In genomic region chr10:14556285-14556956, GRCh38 we compare ENCODE assay signal across 8 cellular contexts.
DNase-seq lines count a peak whose midpoint lies in the region; ATAC-seq and TF ChIP-seq lines count a peak whose summit lies in the region.

No MANE protein-coding gene starts in this region.

- H3K4me3 ChIP-seq in heart left ventricle = no peak overlapping the region

- H3K36me3 ChIP-seq in heart left ventricle = no peaks in the 10 kb centered on the region

- H3K4me1 Mint-ChIP-seq in activated T-cell treated with anti-CD3 and anti-CD28 coated beads, Interleukin-2, amount 50 U/mL, for 72 hours (ENCODE audit: low read depth) = peaks cover 94% of the 10 kb centered on the region

- no peaks in the 10 kb centered on the region for H3K9me3 Mint-ChIP-seq in activated T-cell treated with anti-CD3 and anti-CD28 coated beads, Interleukin-2, amount 50 U/mL, for 72 hours

- ATAC-seq in heart left ventricle (peak in 3 of 4 donors; percentile 39 to 67 (median 47)), HG03060 (IDR thresholded peaks at IDR 0.05; ENCODE audit: low read depth, unreplicated experiment) (peak; percentile 54), left colon (peak; percentile 38)
- peak in 1 of 2 donors; percentile 45 for ATAC-seq in activated T-cell treated with anti-CD3 and anti-CD28 coated beads, Interleukin-2, amount 50 U/mL, for 72 hours (replicated peaks in 1 of 2)

- peaks cover 0 to 81% (median 0%) of the 10 kb centered on the region in 12 donors for H3K4me1 ChIP-seq in heart left ventricle

- peak overlapping the region; percentile 57 to 63 for H3K4me3 Mint-ChIP-seq in activated T-cell treated with anti-CD3 and anti-CD28 coated beads, Interleukin-2, amount 50 U/mL, for 72 hours

- H3K36me3 Mint-ChIP-seq in activated T-cell treated with anti-CD3 and anti-CD28 coated beads, Interleukin-2, amount 50 U/mL, for 72 hours (ENCODE audit: insufficient read depth in 2 of 2) = peaks cover 18 to 36% of the 10 kb centered on the region in 2 donors

- intact Hi-C loops in heart left ventricle (cut with DNase I) = no loop called here
- intact Hi-C loops in cardiac septum (cut with DNase I) = no loop called here
- intact Hi-C loops in left colon (cut with DNase I, micrococcal nuclease) = no loop called here

- H3K27me3 Mint-ChIP-seq in activated T-cell treated with anti-CD3 and anti-CD28 coated beads, Interleukin-2, amount 50 U/mL, for 72 hours (ENCODE audit: low read depth) = no peaks in the 10 kb centered on the region

- TF ChIP-seq CTCF in heart left ventricle (IDR thresholded peaks at IDR 0.05) = peak in 6 of 12 donors; percentile 6 to 31 (median 16)

- H3K27ac Mint-ChIP-seq in activated T-cell treated with anti-CD3 and anti-CD28 coated beads, Interleukin-2, amount 50 U/mL, for 72 hours = peak overlapping the region; percentile 90

- 61 to 68% (median 64%) methylated on average over 11 to 12 of the region's 12 CpGs for WGBS in heart left ventricle, 4 donors

- DNase-seq in heart left ventricle (no peak), cardiac septum (ENCODE audit: low spot score) (no peak), left colon (no peak), ureter (ENCODE audit: low spot score) (peak; percentile 38), KG1 (lab: John Stamatoyannopoulos, UW) (no peak), NCI-H1930 (lab: John Stamatoyannopoulos, UW) (no peak)
- no peak for DNase-seq in activated T-cell treated with anti-CD3 and anti-CD28 coated beads, Interleukin-2, amount 50 U/mL, for 72 hours

- no peak for TF ChIP-seq POLR2A in heart left ventricle (IDR thresholded peaks at IDR 0.05)

- H3K9me3 ChIP-seq in heart left ventricle = no peaks in the 10 kb centered on the region

- no peaks in the 10 kb centered on the region for H3K27me3 ChIP-seq in heart left ventricle

- peak overlapping the region in 1 of 12 donors; percentile 79 for H3K27ac ChIP-seq in heart left ventricle
